8 cellular contexts compared by ENCODE assay signal in genomic region chr10:44864042-44864436, GRCh38. TPM values are rescaled to one million over a fixed set of nuclear protein-coding genes. Genes with fewer than 3 reads are reported as not detected.
DNase-seq lines count a peak whose midpoint lies in the region; ATAC-seq and TF ChIP-seq lines count a peak whose summit lies in the region.

No MANE protein-coding gene starts in this region.

- H3K9ac ChIP-seq in adipocyte (ENCODE audit: low read length) = peak overlapping the region; percentile 78

- TF ChIP-seq CTCF in AG04449 (IDR thresholded peaks at IDR 0.05; ENCODE audit: insufficient read depth, low read length, missing control alignments) = no peak
- no peak for TF ChIP-seq CTCF in HEK293 (tag by site-specific recombination; IDR thresholded peaks at IDR 0.05)

- H3K36me3 Mint-ChIP-seq in immature natural killer cell = no peaks in the 10 kb centered on the region

- POLR2A ChIA-PET in AG04449 (lab: Yijun Ruan, JAX) (no interaction called here), HEK293 (lab: Yijun Ruan, JAX) (no interaction called here)

- H3K27ac Mint-ChIP-seq in immature natural killer cell = no peak overlapping the region
- H3K27ac Mint-ChIP-seq in stimulated activated naive CD8-positive, alpha-beta T cell treated with anti-CD3 and anti-CD28 coated beads, Interleukin-15, amount 100 ng/mL, for 72 hours = peak overlapping the region in 1 of 2 donors; percentile 53

- peaks cover 0 to 2% (median 0%) of the 10 kb centered on the region in 6 donors for H3K9me3 Mint-ChIP-seq in immature natural killer cell
- no peaks in the 10 kb centered on the region for H3K9me3 Mint-ChIP-seq in stimulated activated naive CD8-positive, alpha-beta T cell treated with anti-CD3 and anti-CD28 coated beads, Interleukin-15, amount 100 ng/mL, for 72 hours

- peaks cover 4 to 20% (median 12%) of the 10 kb centered on the region in 3 donors for H3K27me3 Mint-ChIP-seq in immature natural killer cell (ENCODE audit: low read depth in 3 of 3)
- H3K27me3 Mint-ChIP-seq in stimulated activated naive CD8-positive, alpha-beta T cell treated with anti-CD3 and anti-CD28 coated beads, Interleukin-15, amount 100 ng/mL, for 72 hours = peaks cover 61% of the 10 kb centered on the region

- H3K4me1 ChIP-seq in HEK293 (ENCODE audit: control insufficient read depth, insufficient read depth, low read length) (peaks cover 3% of the 10 kb centered on the region; the same call in 1 of the 2 replicates), adipocyte (ENCODE audit: control insufficient read depth, insufficient read depth, low read length) (peaks cover 33% of the 10 kb centered on the region)

- no peak for DNase-seq in AG04449 (ENCODE audit: low read depth, low spot score)
- DNase-seq in adipocyte (ENCODE audit: low read depth) = no peak
- no peak for DNase-seq in immature natural killer cell
- peak; percentile 20 to 39 for DNase-seq in stimulated activated naive CD8-positive, alpha-beta T cell treated with anti-CD3 and anti-CD28 coated beads, Interleukin-15, amount 100 ng/mL, for 72 hours
- DNase-seq in NK-92 treated with Interleukin-12 subunit alpha and Interleukin-12 subunit beta, amount 100 ng/mL, for 24 hours (lab: John Stamatoyannopoulos, UW) = no peak
- no peak for DNase-seq in NK-92 (lab: John Stamatoyannopoulos, UW; ENCODE audit: unreplicated experiment)
- no peak for DNase-seq in DMS114 treated with DMSO at 0.1 percent for 48 hours (lab: John Stamatoyannopoulos, UW; ENCODE audit: unreplicated experiment)

- no peaks in the 10 kb centered on the region for H3K27me3 ChIP-seq in adipocyte (replicated peaks; ENCODE audit: control insufficient read depth, insufficient read depth, low read length)

- ATAC-seq in stimulated activated naive CD8-positive, alpha-beta T cell treated with anti-CD3 and anti-CD28 coated beads, Interleukin-15, amount 100 ng/mL, for 72 hours = peak; percentile 64

- H3K4me3 ChIP-seq in AG04449 (ENCODE audit: low read depth, low read length) = peak overlapping the region; percentile 69
- no peak overlapping the region for H3K4me3 ChIP-seq in HEK293 (ENCODE audit: low read depth, low read length)
- peak overlapping the region; percentile 82 for H3K4me3 ChIP-seq in adipocyte (ENCODE audit: low read length)

- H3K36me3 ChIP-seq in HEK293 (ENCODE audit: control insufficient read depth in 2 of 2, insufficient read depth in 1 of 2, low read length in 2 of 2) (no peaks in the 10 kb centered on the region), adipocyte (ENCODE audit: control insufficient read depth, insufficient read depth, low read length, severe bottlenecking) (no peaks in the 10 kb centered on the region)

- H3K4me3 Mint-ChIP-seq in immature natural killer cell = peak overlapping the region; percentile 89 to 95 (median 93)
- peak overlapping the region; percentile 89 to 91 for H3K4me3 Mint-ChIP-seq in stimulated activated naive CD8-positive, alpha-beta T cell treated with anti-CD3 and anti-CD28 coated beads, Interleukin-15, amount 100 ng/mL, for 72 hours

- H3K9me3 ChIP-seq in HEK293 (ENCODE audit: control insufficient read depth, insufficient read depth, low read depth, low read length) = no peaks in the 10 kb centered on the region
- H3K9me3 ChIP-seq in adipocyte (ENCODE audit: control insufficient read depth, low read length) = no peaks in the 10 kb centered on the region

- CTCF ChIA-PET in AG04449 (lab: Yijun Ruan, JAX) = interaction anchor here (0.7 to 5.9 kb wide), 41 partner anchors 9 to 1212 kb away, joined by 3 to 43 read pairs (median 4); no protein-coding TSS in a partner anchor
- CTCF ChIA-PET in HEK293 (lab: Yijun Ruan, JAX) = interaction anchor here (0.5 to 3.3 kb wide), 17 partner anchors 8 to 1191 kb away, joined by 3 to 17 read pairs (median 3); no protein-coding TSS in a partner anchor

- peak overlapping the region; percentile 54; the same call in 1 of the 2 replicates for H3K27ac ChIP-seq in HEK293 (ENCODE audit: extremely low read depth, low read depth, low read length)

- H3K4me1 Mint-ChIP-seq in immature natural killer cell = peaks cover 14 to 16% of the 10 kb centered on the region in 2 donors
- peaks cover 18% of the 10 kb centered on the region for H3K4me1 Mint-ChIP-seq in stimulated activated naive CD8-positive, alpha-beta T cell treated with anti-CD3 and anti-CD28 coated beads, Interleukin-15, amount 100 ng/mL, for 72 hours

TF ChIP-seq in HEK293, 187 proteins besides CTCF, POLR2A, EP300 and RAD21:
- TF ChIP-seq ZNF324 (tag by site-specific recombination; IDR thresholded peaks at IDR 0.05) (no peak), ZNF416 (tag by site-specific recombination; IDR thresholded peaks at IDR 0.05) (no peak), ZNF138 (tag by site-specific recombination; IDR thresholded peaks at IDR 0.05; ENCODE audit: borderline replicate concordance) (no peak), ZNF548 (tag by site-specific recombination; IDR thresholded peaks at IDR 0.05) (no peak), ZNF768 (tag by site-specific recombination; IDR thresholded peaks at IDR 0.05) (no peak), ZNF747 (tag by site-specific recombination; IDR thresholded peaks at IDR 0.05) (no peak), ZSCAN5A (tag by site-specific recombination; IDR thresholded peaks at IDR 0.05) (no peak), ZSCAN16 (tag by site-specific recombination; IDR thresholded peaks at IDR 0.05) (no peak), ZBTB7A (tag by site-specific recombination; IDR thresholded peaks at IDR 0.05; ENCODE audit: low read depth) (no peak), YY1 (tag by site-specific recombination; IDR thresholded peaks at IDR 0.05) (no peak), ZNF223 (tag by site-specific recombination; IDR thresholded peaks at IDR 0.05) (no peak), AEBP2 (tag by site-specific recombination; IDR thresholded peaks at IDR 0.05; ENCODE audit: borderline replicate concordance) (no peak), ZNF654 (tag by site-specific recombination; IDR thresholded peaks at IDR 0.05; ENCODE audit: low read depth) (no peak), ZFP37 (tag by site-specific recombination; IDR thresholded peaks at IDR 0.05) (no peak), BCL6B (tag by site-specific recombination; IDR thresholded peaks at IDR 0.05) (no peak)
- TF ChIP-seq, protein P1, sequence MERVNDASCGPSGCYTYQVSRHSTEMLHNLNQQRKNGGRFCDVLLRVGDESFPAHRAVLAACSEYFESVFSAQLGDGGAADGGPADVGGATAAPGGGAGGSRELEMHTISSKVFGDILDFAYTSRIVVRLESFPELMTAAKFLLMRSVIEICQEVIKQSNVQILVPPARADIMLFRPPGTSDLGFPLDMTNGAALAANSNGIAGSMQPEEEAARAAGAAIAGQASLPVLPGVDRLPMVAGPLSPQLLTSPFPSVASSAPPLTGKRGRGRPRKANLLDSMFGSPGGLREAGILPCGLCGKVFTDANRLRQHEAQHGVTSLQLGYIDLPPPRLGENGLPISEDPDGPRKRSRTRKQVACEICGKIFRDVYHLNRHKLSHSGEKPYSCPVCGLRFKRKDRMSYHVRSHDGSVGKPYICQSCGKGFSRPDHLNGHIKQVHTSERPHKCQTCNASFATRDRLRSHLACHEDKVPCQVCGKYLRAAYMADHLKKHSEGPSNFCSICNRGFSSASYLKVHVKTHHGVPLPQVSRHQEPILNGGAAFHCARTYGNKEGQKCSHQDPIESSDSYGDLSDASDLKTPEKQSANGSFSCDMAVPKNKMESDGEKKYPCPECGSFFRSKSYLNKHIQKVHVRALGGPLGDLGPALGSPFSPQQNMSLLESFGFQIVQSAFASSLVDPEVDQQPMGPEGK (tag by site-specific recombination; IDR thresholded peaks at IDR 0.05) = no peak
TF ChIP-seq in HEK293: peak in this region for 0.

RNA-seq across cellular contexts. Expression of gene TMEM72, which starts 47.1 kb away (rescaled TPM):
- polyA plus RNA-seq in immature natural killer cell = not detected

Comparison
In these comparisons a context has a peak if more than half of its experiments do, and no peak if none do; other contexts are left out.
1. DNase-seq: peak in stimulated activated naive CD8-positive, alpha-beta T cell treated with anti-CD3 and anti-CD28 coated beads, Interleukin-15, amount 100 ng/mL, for 72 hours (2 of 2); none in AG04449 (single experiment), adipocyte (single experiment), immature natural killer cell (0 of 3), NK-92 treated with Interleukin-12 subunit alpha and Interleukin-12 subunit beta, amount 100 ng/mL, for 24 hours (single experiment), NK-92 (single experiment) and DMS114 treated with DMSO at 0.1 percent for 48 hours (single experiment).